In genomic region chr18:58128286-58129018, GRCh38 we compare ENCODE assay signal across 1 cellular context.
TF ChIP-seq lines count a peak whose summit lies in the region.

No MANE protein-coding gene starts in this region.

TF ChIP-seq in HepG2, 621 proteins besides CTCF, POLR2A, EP300 and RAD21 (continued from another document and continues in another):
- no peak for TF ChIP-seq TIGD3 (CRISPR knock-in tag; IDR thresholded peaks at IDR 0.05; ENCODE audit: borderline replicate concordance)
- TF ChIP-seq ZFP91 (CRISPR knock-in tag; IDR thresholded peaks at IDR 0.05; ENCODE audit: borderline replicate concordance) = no peak
- no peak for TF ChIP-seq ZNF747 (CRISPR knock-in tag; IDR thresholded peaks at IDR 0.05; ENCODE audit: borderline replicate concordance)
- peak; percentile 83 for TF ChIP-seq HNF1A (IDR thresholded peaks at IDR 0.05; ENCODE audit: low read depth)
- peak; percentile 88 for TF ChIP-seq HNF1A (CRISPR knock-in tag; IDR thresholded peaks at IDR 0.05; ENCODE audit: borderline replicate concordance)
- no peak for TF ChIP-seq SNAI1 (CRISPR knock-in tag; IDR thresholded peaks at IDR 0.05; ENCODE audit: borderline replicate concordance)
- TF ChIP-seq SMAD3 (CRISPR knock-in tag; IDR thresholded peaks at IDR 0.05) = no peak
- no peak for TF ChIP-seq THAP8 (CRISPR knock-in tag; IDR thresholded peaks at IDR 0.05; ENCODE audit: borderline replicate concordance)
- TF ChIP-seq RFX3 (CRISPR knock-in tag; IDR thresholded peaks at IDR 0.05) = no peak
- TF ChIP-seq ZNF281 (CRISPR knock-in tag; IDR thresholded peaks at IDR 0.05; ENCODE audit: borderline replicate concordance) = no peak
- TF ChIP-seq ISX (CRISPR knock-in tag; conservative IDR thresholded peaks at IDR 0.05) = no peak
- TF ChIP-seq GTF3A (CRISPR knock-in tag; conservative IDR thresholded peaks at IDR 0.05) = no peak
- TF ChIP-seq ZNF513 (CRISPR knock-in tag; conservative IDR thresholded peaks at IDR 0.05) = no peak
- no peak for TF ChIP-seq HNRNPLL (IDR thresholded peaks at IDR 0.05; ENCODE audit: low read depth, low read length, poor library complexity, severe bottlenecking)
- no peak for TF ChIP-seq MATR3 (CRISPR knock-in tag; IDR thresholded peaks at IDR 0.05)
- no peak for TF ChIP-seq HDAC1 (CRISPR knock-in tag; IDR thresholded peaks at IDR 0.05)
- no peak for TF ChIP-seq ZKSCAN5 (CRISPR knock-in tag; IDR thresholded peaks at IDR 0.05)
- TF ChIP-seq MAFG (CRISPR knock-in tag; IDR thresholded peaks at IDR 0.05) = no peak
- no peak for TF ChIP-seq KDM2A (CRISPR knock-in tag; IDR thresholded peaks at IDR 0.05; ENCODE audit: borderline replicate concordance, low read depth)
- TF ChIP-seq ESRRA (CRISPR knock-in tag; IDR thresholded peaks at IDR 0.05; ENCODE audit: low read depth) = no peak
- 0 out of 2 replicates have a peak, but pooled peaks have one; percentile 21 for TF ChIP-seq KMT2A (CRISPR knock-in tag; IDR thresholded peaks at IDR 0.05)
- TF ChIP-seq ISL2 (CRISPR knock-in tag; IDR thresholded peaks at IDR 0.05) = no peak
- no peak for TF ChIP-seq STAG1 (CRISPR knock-in tag; IDR thresholded peaks at IDR 0.05)
- no peak for TF ChIP-seq BATF2 (CRISPR knock-in tag; IDR thresholded peaks at IDR 0.05)
- TF ChIP-seq ZFP36L2 (CRISPR knock-in tag; IDR thresholded peaks at IDR 0.05) = no peak
- no peak for TF ChIP-seq CAMTA2 (CRISPR knock-in tag; IDR thresholded peaks at IDR 0.05; ENCODE audit: borderline replicate concordance)
- no peak for TF ChIP-seq ZBTB33 (CRISPR knock-in tag; IDR thresholded peaks at IDR 0.05)
- TF ChIP-seq NFAT5 (CRISPR knock-in tag; IDR thresholded peaks at IDR 0.05) = no peak
- no peak for TF ChIP-seq HES4 (CRISPR knock-in tag; IDR thresholded peaks at IDR 0.05; ENCODE audit: borderline replicate concordance)
- no peak for TF ChIP-seq E2F5 (CRISPR knock-in tag; conservative IDR thresholded peaks at IDR 0.05)
- no peak for TF ChIP-seq SCMH1 (CRISPR knock-in tag; IDR thresholded peaks at IDR 0.05; ENCODE audit: borderline replicate concordance)
- no peak for TF ChIP-seq TSC22D2 (CRISPR knock-in tag; IDR thresholded peaks at IDR 0.05; ENCODE audit: borderline replicate concordance)
- no peak for TF ChIP-seq KLF16 (CRISPR knock-in tag; IDR thresholded peaks at IDR 0.05)
- TF ChIP-seq HOXA7 (CRISPR knock-in tag; IDR thresholded peaks at IDR 0.05) = no peak
- TF ChIP-seq DRAP1 (CRISPR knock-in tag; IDR thresholded peaks at IDR 0.05) = no peak
- no peak for TF ChIP-seq SOX6 (IDR thresholded peaks at IDR 0.05)
- TF ChIP-seq SOX6 (CRISPR knock-in tag; IDR thresholded peaks at IDR 0.05) = peak; percentile 40; the same call in 1 of the 2 replicates
- no peak for TF ChIP-seq ZNF274 (CRISPR knock-in tag; IDR thresholded peaks at IDR 0.05)
- no peak for TF ChIP-seq CEBPG (CRISPR knock-in tag; IDR thresholded peaks at IDR 0.05)
- TF ChIP-seq ZNF282 (IDR thresholded peaks at IDR 0.05; ENCODE audit: partially characterized antibody) = no peak
- no peak for TF ChIP-seq ZC3H4 (CRISPR knock-in tag; IDR thresholded peaks at IDR 0.05; ENCODE audit: borderline replicate concordance)
